In genomic region chr14:106844608-106845285, GRCh38 we compare ENCODE assay signal across 8 cellular contexts.
DNase-seq lines count a peak whose midpoint lies in the region; ATAC-seq, FAIRE-seq and TF ChIP-seq lines count a peak whose summit lies in the region.

No MANE protein-coding gene starts in this region.

- TF ChIP-seq CTCF in A673 (conservative IDR thresholded peaks at IDR 0.05; ENCODE audit: low read depth, low read length) (no peak), VCaP (conservative IDR thresholded peaks at IDR 0.05) (no peak), coronary artery (IDR thresholded peaks at IDR 0.05) (no peak), upper lobe of left lung (IDR thresholded peaks at IDR 0.05) (no peak)

- no peaks in the 10 kb centered on the region for H3K36me3 Mint-ChIP-seq in naive thymus-derived CD8-positive, alpha-beta T cell

- POLR2A ChIA-PET in A673 (lab: Charles Lee; ENCODE audit: low non-redundant PET) = no interaction called here
- POLR2A ChIA-PET in naive thymus-derived CD8-positive, alpha-beta T cell (lab: Charles Lee) = interaction anchor here (1.5 kb wide), 1 partner anchor 28 kb away, joined by 6 read pairs; no protein-coding TSS in a partner anchor

- no peaks in the 10 kb centered on the region for H3K27me3 Mint-ChIP-seq in naive thymus-derived CD8-positive, alpha-beta T cell

- intact Hi-C loops in A673 (cut with micrococcal nuclease; ENCODE audit: unreplicated experiment) = no loop called here

- no TSS peak for BruUV-seq in A673 (replicated peaks; lab: Mats Ljungman, UMichigan)

- H3K4me3 ChIP-seq in A673 (ENCODE audit: low read depth, low read length, poor library complexity, severe bottlenecking) = peak overlapping the region; percentile 45
- peak overlapping the region; percentile 63 for H3K4me3 ChIP-seq in coronary artery
- H3K4me3 ChIP-seq in upper lobe of left lung = peak overlapping the region; percentile 9 to 57 (median 46)

- peak; percentile 18 for DNase-seq in A673 (ENCODE audit: low spot score)
- DNase-seq in GM19239 (ENCODE audit: insufficient read length, low spot score) = no peak
- peak; percentile 54 for DNase-seq in LHCN-M2 (ENCODE audit: low read depth)
- no peak for DNase-seq in coronary artery (ENCODE audit: low spot score)
- peak; percentile 52 to 85 (median 64) for DNase-seq in naive thymus-derived CD8-positive, alpha-beta T cell
- peak; percentile 84 to 91 for DNase-seq in upper lobe of left lung
- no peak for DNase-seq in cerebellum (ENCODE audit: low spot score)

- peak; percentile 82 for FAIRE-seq in GM19239 (lab: Jason Lieb, UNC)

- H3K4me3 Mint-ChIP-seq in naive thymus-derived CD8-positive, alpha-beta T cell = peak overlapping the region; percentile 89 to 100 (median 98)

- H3K27me3 ChIP-seq in A673 (replicated peaks; ENCODE audit: insufficient read depth, low read depth, low read length, poor library complexity) (no peaks in the 10 kb centered on the region), upper lobe of left lung (no peaks in the 10 kb centered on the region)

- no peaks in the 10 kb centered on the region for H3K9me3 Mint-ChIP-seq in naive thymus-derived CD8-positive, alpha-beta T cell

- CTCF ChIA-PET in A673 (lab: Charles Lee) = no interaction called here

- H3K27ac ChIP-seq in A673 (ENCODE audit: low read depth, low read length, poor library complexity, severe bottlenecking) (peak overlapping the region; percentile 47), VCaP (peak overlapping the region; percentile 99), coronary artery (peak overlapping the region; percentile 13 to 50), upper lobe of left lung (peak overlapping the region; percentile 76 to 90 (median 89))

- peak overlapping the region; percentile 91 to 98 (median 96) for H3K27ac Mint-ChIP-seq in naive thymus-derived CD8-positive, alpha-beta T cell

- peaks cover 29 to 75% (median 54%) of the 10 kb centered on the region in 4 donors for H3K4me1 Mint-ChIP-seq in naive thymus-derived CD8-positive, alpha-beta T cell

- H3K36me3 ChIP-seq in A673 (ENCODE audit: insufficient read depth, low read length, poor library complexity, severe bottlenecking) (no peaks in the 10 kb centered on the region), upper lobe of left lung (no peaks in the 10 kb centered on the region)

- H3K9me3 ChIP-seq in A673 (ENCODE audit: low read depth, low read length, poor library complexity, severe bottlenecking) = no peaks in the 10 kb centered on the region
- H3K9me3 ChIP-seq in upper lobe of left lung = no peaks in the 10 kb centered on the region

- H3K4me1 ChIP-seq in A673 (ENCODE audit: insufficient read depth, low read length, poor library complexity, severe bottlenecking) (peaks cover 8% of the 10 kb centered on the region), upper lobe of left lung (peaks cover 9 to 47% (median 22%) of the 10 kb centered on the region in 4 donors)

- TF ChIP-seq EP300 in upper lobe of left lung (IDR thresholded peaks at IDR 0.05) = no peak

- ATAC-seq in naive thymus-derived CD8-positive, alpha-beta T cell = peak; percentile 79 to 85
- peak; percentile 67 to 90 for ATAC-seq in upper lobe of left lung (ENCODE audit: low FRiP score in 2 of 2)

- 34 to 48% methylated on average over 19 to 56 of the region's 56 CpGs for WGBS in upper lobe of left lung, 2 donors

- TF ChIP-seq POLR2A in upper lobe of left lung (IDR thresholded peaks at IDR 0.05) = peak in 3 of 4 donors; percentile 38 to 73 (median 49)

Comparison
In these comparisons a context has a peak if more than half of its experiments do, and no peak if none do; other contexts are left out.
1. DNase-seq: peak in A673 (single experiment), LHCN-M2 (single experiment), naive thymus-derived CD8-positive, alpha-beta T cell (10 of 10) and upper lobe of left lung (2 of 2); none in GM19239 (single experiment), coronary artery (single experiment) and cerebellum (single experiment).
2. H3K27ac ChIP-seq: peak in every context shown above with its lines; median percentile 99 in VCaP; 89 in upper lobe of left lung; 47 in A673; 32 in coronary artery.
3. Peak in every context shown above with its lines, with median percentiles within 50 percentile points of each other: H3K4me3 ChIP-seq.